Comparison of ENCODE assay signal across 28 cellular contexts in the genomic region with DNA sequence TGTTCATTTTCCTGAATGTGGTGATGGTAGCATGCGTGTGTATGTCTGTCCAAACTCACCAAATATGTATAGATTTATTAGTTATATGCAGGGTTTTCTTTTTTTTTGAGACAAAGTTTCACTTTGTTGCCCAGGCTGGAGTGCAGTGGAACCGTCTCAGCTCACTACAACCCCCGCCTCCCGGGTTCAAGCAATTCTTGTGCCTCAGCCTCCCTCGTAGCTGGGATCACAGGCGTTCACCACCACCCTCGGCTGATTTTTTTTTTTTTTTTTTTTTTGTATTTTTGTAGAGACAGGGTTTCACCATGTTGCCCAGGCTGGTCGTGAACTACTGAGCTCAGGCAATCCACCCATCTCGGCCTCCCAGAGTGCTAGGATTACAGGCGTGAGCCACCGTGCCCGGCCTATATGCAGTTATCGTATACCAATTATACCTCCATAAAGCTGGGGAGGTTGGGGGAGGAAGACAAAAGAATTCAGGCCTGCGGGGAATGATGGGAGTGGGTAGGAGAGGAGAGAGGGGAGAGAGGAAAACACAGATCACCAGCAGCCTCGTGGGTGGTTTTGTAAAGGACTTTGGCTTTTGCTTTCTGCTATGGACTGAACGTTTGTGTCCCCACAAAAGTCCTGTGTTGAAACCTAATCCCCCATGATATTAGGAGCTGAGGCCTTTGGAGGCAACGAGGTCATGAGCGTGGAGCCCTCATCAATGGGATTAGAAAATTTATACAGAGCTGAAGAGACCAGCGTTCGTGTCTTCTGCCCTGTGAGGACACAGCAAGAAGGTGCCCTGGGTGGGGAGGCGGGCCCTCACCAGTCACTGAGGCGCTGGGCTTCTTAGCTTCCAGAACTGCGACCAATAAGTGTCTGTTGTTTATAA.
"Had no signal": no experiment of that assay in that cellular context is flagged by ENCODE, and none has a peak within 500 bp of the region (broad histone marks: within the 10 kb centered on the region; RNA-seq: fewer than 3 reads in every experiment).

No MANE protein-coding gene starts in this region.

- FAIRE-seq: small intestine, urothelium cell line had no signal

- H3K4me3 Mint-ChIP-seq: activated B cell treated with CpG ODN at 0.5 μM for 24 hours; activated naive CD8-positive, alpha-beta T cell; activated T-cell treated with anti-CD3 and anti-CD28 coated beads, Interleukin-2, amount 50 U/mL, for 4 hours; memory B cell; stimulated activated effector memory CD8-positive, alpha-beta T cell treated with anti-CD3 and anti-CD28 coated beads, Interleukin-12 subunit alpha, Interleukin-12 subunit beta, amount 100 ng/mL, for 72 hours; stimulated activated naive CD8-positive, alpha-beta T cell treated with anti-CD3 and anti-CD28 coated beads, Interleukin-15, amount 100 ng/mL, for 72 hours; T-helper 1 cell treated with Interleukin-12 subunit alpha and Interleukin-12 subunit beta and Interleukin-4 antibody, amounts not matched to agents 30 μg/mL and 1 μg/mL, for 36 hours had no signal

- DNase-seq: activated B cell treated with CpG ODN at 0.5 μM for 24 hours; activated CD4-positive, alpha-beta T cell treated with anti-CD3 and anti-CD28 coated beads for 4 hours; activated CD4-positive, alpha-beta T cell treated with anti-CD3 and anti-CD28 coated beads, Interleukin-2, amount 50 U/mL, for 48 hours; activated CD8-positive, alpha-beta memory T cell treated with anti-CD3 and anti-CD28 coated beads, Interleukin-2, amount 50 U/mL, for 48 hours; activated naive CD4-positive, alpha-beta T cell; activated T-cell treated with anti-CD3 and anti-CD28 coated beads, Interleukin-2, amount 50 U/mL, for 4 hours; adrenal gland; brain microvascular endothelial cell; caudate nucleus; esophagus squamous epithelium; gastrocnemius medialis; hypothalamus; islet precursor cell; left cardiac atrium; mucosa of descending colon; small intestine; stimulated activated CD4-positive, alpha-beta T cell treated with anti-CD3 and anti-CD28 coated beads, Interleukin-2, amount 100 ng/mL, for 24 hours; stimulated activated naive CD8-positive, alpha-beta T cell treated with anti-CD3 and anti-CD28 coated beads, Interleukin-15, amount 100 ng/mL, for 72 hours; T1000; tibial artery had no signal

- H3K36me3 Mint-ChIP-seq: activated naive CD8-positive, alpha-beta T cell; memory B cell had no signal

- H3K36me3 ChIP-seq: adrenal gland, brain microvascular endothelial cell, esophagus squamous epithelium, gastrocnemius medialis had no signal

- H3K9me3 ChIP-seq: adrenal gland, ascending aorta, esophagus squamous epithelium, gastrocnemius medialis, mucosa of descending colon, tibial artery had no signal

- H3K27ac Mint-ChIP-seq: activated B cell treated with CpG ODN at 0.5 μM for 24 hours; activated naive CD8-positive, alpha-beta T cell; activated T-helper 2 cell treated with anti-CD3 and anti-CD28 coated beads, Interferon-gamma antibody, Interleukin-2, Interleukin-4, amounts not matched to agents 10 μg/mL and 5 μg/mL and 100 μg/mL, durations not matched to agents 14 hours and 24 hours and 36 hours; memory B cell; stimulated activated effector memory CD8-positive, alpha-beta T cell treated with anti-CD3 and anti-CD28 coated beads, Interleukin-12 subunit alpha, Interleukin-12 subunit beta, amount 100 ng/mL, for 72 hours; stimulated activated naive CD8-positive, alpha-beta T cell treated with anti-CD3 and anti-CD28 coated beads, Interleukin-15, amount 100 ng/mL, for 72 hours; T-helper 1 cell treated with Interleukin-12 subunit alpha and Interleukin-12 subunit beta and Interleukin-4 antibody, amounts not matched to agents 30 μg/mL and 1 μg/mL, for 36 hours had no signal

- H3K4me3 ChIP-seq: adrenal gland, ascending aorta, esophagus squamous epithelium, gastrocnemius medialis, mucosa of descending colon, tibial artery had no signal

- ATAC-seq: activated T-cell treated with anti-CD3 and anti-CD28 coated beads, Interleukin-2, amount 50 U/mL, for 4 hours; gastrocnemius medialis; left cardiac atrium; mucosa of descending colon; sciatic nerve; stimulated activated effector memory CD8-positive, alpha-beta T cell treated with anti-CD3 and anti-CD28 coated beads, Interleukin-12 subunit alpha, Interleukin-12 subunit beta, amount 100 ng/mL, for 72 hours; stimulated activated naive CD8-positive, alpha-beta T cell treated with anti-CD3 and anti-CD28 coated beads, Interleukin-15, amount 100 ng/mL, for 72 hours had no signal

- H3K27ac ChIP-seq: adrenal gland, ascending aorta, brain microvascular endothelial cell, esophagus squamous epithelium, gastrocnemius medialis, tibial artery had no signal

- H3K27me3 Mint-ChIP-seq: activated B cell treated with CpG ODN at 0.5 μM for 24 hours; activated naive CD8-positive, alpha-beta T cell; memory B cell; stimulated activated naive CD8-positive, alpha-beta T cell treated with anti-CD3 and anti-CD28 coated beads, Interleukin-15, amount 100 ng/mL, for 72 hours had no signal

- H3K27me3 ChIP-seq: adrenal gland, ascending aorta, brain microvascular endothelial cell, esophagus squamous epithelium, gastrocnemius medialis, tibial artery had no signal

- H3K9me3 Mint-ChIP-seq: activated B cell treated with CpG ODN at 0.5 μM for 24 hours; activated T-cell treated with anti-CD3 and anti-CD28 coated beads, Interleukin-2, amount 50 U/mL, for 4 hours; activated T-helper 2 cell treated with anti-CD3 and anti-CD28 coated beads, Interferon-gamma antibody, Interleukin-2, Interleukin-4, amounts not matched to agents 10 μg/mL and 5 μg/mL and 100 μg/mL, durations not matched to agents 14 hours and 24 hours and 36 hours; memory B cell; stimulated activated effector memory CD8-positive, alpha-beta T cell treated with anti-CD3 and anti-CD28 coated beads, Interleukin-12 subunit alpha, Interleukin-12 subunit beta, amount 100 ng/mL, for 72 hours; stimulated activated naive CD8-positive, alpha-beta T cell treated with anti-CD3 and anti-CD28 coated beads, Interleukin-15, amount 100 ng/mL, for 72 hours; T-helper 1 cell treated with Interleukin-12 subunit alpha and Interleukin-12 subunit beta and Interleukin-4 antibody, amounts not matched to agents 30 μg/mL and 1 μg/mL, for 36 hours had no signal
